9 cellular contexts compared by ENCODE assay signal in the genomic region with DNA sequence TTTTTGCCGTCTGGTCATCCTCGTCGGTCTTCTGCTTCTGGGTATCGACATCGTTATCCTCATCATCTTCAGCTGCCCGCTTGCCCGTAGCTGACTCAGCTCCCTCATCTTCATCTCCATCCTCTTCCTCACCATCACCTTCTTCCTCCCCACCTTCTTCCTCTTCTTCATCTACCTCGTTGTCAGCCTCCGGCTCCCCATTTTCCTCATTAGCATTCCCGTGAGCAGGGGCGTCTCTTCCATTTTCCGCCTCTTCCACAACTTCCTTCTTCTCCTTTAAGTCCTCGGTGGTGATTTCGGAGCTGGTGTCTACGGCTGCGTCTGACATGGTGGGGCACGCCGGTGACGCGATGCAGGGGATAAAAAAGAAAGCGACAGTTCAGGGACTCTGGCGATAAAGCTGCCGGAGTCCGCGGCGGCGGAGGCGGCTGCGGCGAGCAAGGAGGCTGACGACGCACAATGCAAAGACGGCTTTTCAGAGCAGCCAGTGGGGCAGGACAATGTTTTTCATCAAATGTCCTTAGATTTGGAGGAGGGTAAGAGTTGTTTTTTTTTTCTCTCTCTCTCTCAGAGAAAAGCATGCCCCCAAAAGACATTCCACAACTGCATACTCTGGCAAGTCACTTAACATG. TPM values are rescaled to one million over a fixed set of nuclear protein-coding genes. Genes with fewer than 3 reads are reported as not detected.
DNase-seq lines count a peak whose midpoint lies in the region; ATAC-seq and TF ChIP-seq lines count a peak whose summit lies in the region.
"Not testable (repeated sequence)": the region's sequence is repeated elsewhere in the genome, so short reads cannot be mapped to it uniquely, and the experiment has no call there.
"Had no signal": no experiment of that assay in that cellular context is flagged by ENCODE, and none has a peak within 500 bp of the region (broad histone marks: within the 10 kb centered on the region; RNA-seq: fewer than 3 reads in every experiment).

No MANE protein-coding gene starts in this region.

- not testable (repeated sequence) for H3K9me3 ChIP-seq in effector memory CD4-positive, alpha-beta T cell (ENCODE audit: control insufficient read depth, low read length); left lung

- not testable (repeated sequence) for ATAC-seq in left lung
- peak; percentile 42 for ATAC-seq in sciatic nerve

- H3K36me3 ChIP-seq in effector memory CD4-positive, alpha-beta T cell (ENCODE audit: control insufficient read depth, insufficient read depth, low read length); left lung: not testable (repeated sequence)

- H3K36me3 Mint-ChIP-seq in IgD-negative memory B cell; activated CD4-positive, alpha-beta T cell treated with anti-CD3 and anti-CD28 coated beads, Interleukin-2, amount 10 ng/mL, durations not matched to agents 24 days and 14 days (ENCODE audit: low read depth); activated naive CD4-positive, alpha-beta T cell treated with anti-CD3 and anti-CD28 coated beads for 36 hours (ENCODE audit: low read depth): not testable (repeated sequence)

- not testable (repeated sequence) for H3K4me1 ChIP-seq in effector memory CD4-positive, alpha-beta T cell (ENCODE audit: control insufficient read depth, insufficient read depth, low read length, poor library complexity, severe bottlenecking); left lung

- not testable (repeated sequence) for H3K27me3 ChIP-seq in effector memory CD4-positive, alpha-beta T cell (replicated peaks; ENCODE audit: control insufficient read depth, insufficient read depth, low read length, poor library complexity, severe bottlenecking)
- peaks cover 0 to 11% of the 10 kb centered on the region in 2 donors for H3K27me3 ChIP-seq in left lung

- DNase-seq in AG04449 (ENCODE audit: low read depth, low spot score); left lung; sciatic nerve (ENCODE audit: low spot score): not testable (repeated sequence)
- peak; percentile 75 for DNase-seq in activated CD4-positive, alpha-beta T cell treated with anti-CD3 and anti-CD28 coated beads, Interleukin-2, amount 10 ng/mL, durations not matched to agents 24 days and 14 days
- DNase-seq in activated naive CD4-positive, alpha-beta T cell treated with anti-CD3 and anti-CD28 coated beads for 36 hours: peak; percentile 31
- peak; percentile 12 to 17 (median 16) for DNase-seq in effector memory CD4-positive, alpha-beta T cell
- peak; percentile 14 for DNase-seq in stimulated activated CD8-positive, alpha-beta memory T cell treated with anti-CD3 and anti-CD28 coated beads, Interleukin-4, amount 100 ng/mL, for 24 hours (ENCODE audit: low read depth)

- H3K4me3 Mint-ChIP-seq in IgD-negative memory B cell: peak overlapping the region; percentile 63 to 94 (median 85)
- peak overlapping the region; percentile 86 for H3K4me3 Mint-ChIP-seq in activated CD4-positive, alpha-beta T cell treated with anti-CD3 and anti-CD28 coated beads, Interleukin-2, amount 10 ng/mL, durations not matched to agents 24 days and 14 days
- peak overlapping the region; percentile 72 for H3K4me3 Mint-ChIP-seq in activated naive CD4-positive, alpha-beta T cell treated with anti-CD3 and anti-CD28 coated beads for 36 hours

- not testable (repeated sequence) for H3K27me3 Mint-ChIP-seq in IgD-negative memory B cell
- H3K27me3 Mint-ChIP-seq in activated CD4-positive, alpha-beta T cell treated with anti-CD3 and anti-CD28 coated beads, Interleukin-2, amount 10 ng/mL, durations not matched to agents 24 days and 14 days: peaks cover 26% of the 10 kb centered on the region
- peaks cover 16% of the 10 kb centered on the region for H3K27me3 Mint-ChIP-seq in activated naive CD4-positive, alpha-beta T cell treated with anti-CD3 and anti-CD28 coated beads for 36 hours (ENCODE audit: low read depth)

- H3K27ac Mint-ChIP-seq in IgD-negative memory B cell: peak overlapping the region in 2 of 3 donors; percentile 19 to 74
- peak overlapping the region; percentile 68 for H3K27ac Mint-ChIP-seq in activated CD4-positive, alpha-beta T cell treated with anti-CD3 and anti-CD28 coated beads, Interleukin-2, amount 10 ng/mL, durations not matched to agents 24 days and 14 days
- H3K27ac Mint-ChIP-seq in activated naive CD4-positive, alpha-beta T cell treated with anti-CD3 and anti-CD28 coated beads for 36 hours: peak overlapping the region; percentile 22

- intact Hi-C loops in activated CD4-positive, alpha-beta T cell treated with anti-CD3 and anti-CD28 coated beads, Interleukin-2, amount 10 ng/mL, durations not matched to agents 24 days and 14 days (cut with micrococcal nuclease): loop anchor here (10.0 kb wide), 3 partner anchors 405 to 595 kb away; a partner anchor contains a TSS
- intact Hi-C loops in activated naive CD4-positive, alpha-beta T cell treated with anti-CD3 and anti-CD28 coated beads for 36 hours (cut with micrococcal nuclease): loop anchor here (5.0 to 10.0 kb wide), 3 partner anchors 385 to 702 kb away; no protein-coding TSS in a partner anchor
- intact Hi-C loops in left lung (cut with DNase I); sciatic nerve (cut with DNase I): not testable (repeated sequence)

- H3K4me3 ChIP-seq in AG04449 (ENCODE audit: low read depth, low read length) (peak overlapping the region; percentile 29), left lung (peak overlapping the region; percentile 14 to 27)
- peak overlapping the region; percentile 32 for H3K4me3 ChIP-seq in effector memory CD4-positive, alpha-beta T cell (ENCODE audit: insufficient read depth, low read depth, low read length, poor library complexity, severe bottlenecking)

- H3K4me1 Mint-ChIP-seq in IgD-negative memory B cell: not testable (repeated sequence)
- H3K4me1 Mint-ChIP-seq in activated CD4-positive, alpha-beta T cell treated with anti-CD3 and anti-CD28 coated beads, Interleukin-2, amount 10 ng/mL, durations not matched to agents 24 days and 14 days: peaks cover 14% of the 10 kb centered on the region
- H3K4me1 Mint-ChIP-seq in activated naive CD4-positive, alpha-beta T cell treated with anti-CD3 and anti-CD28 coated beads for 36 hours (ENCODE audit: low read depth): peaks cover 34% of the 10 kb centered on the region

- CTCF ChIA-PET in AG04449 (lab: Yijun Ruan, JAX); activated naive CD4-positive, alpha-beta T cell treated with anti-CD3 and anti-CD28 coated beads for 36 hours (lab: Charles Lee): not testable (repeated sequence)

- H3K9me3 Mint-ChIP-seq in IgD-negative memory B cell; activated CD4-positive, alpha-beta T cell treated with anti-CD3 and anti-CD28 coated beads, Interleukin-2, amount 10 ng/mL, durations not matched to agents 24 days and 14 days; activated naive CD4-positive, alpha-beta T cell treated with anti-CD3 and anti-CD28 coated beads for 36 hours: not testable (repeated sequence)

- POLR2A ChIA-PET in AG04449 (lab: Yijun Ruan, JAX): not testable (repeated sequence)

- H3K27ac ChIP-seq in effector memory CD4-positive, alpha-beta T cell (ENCODE audit: insufficient read depth, low read length, poor library complexity, severe bottlenecking): not testable (repeated sequence)
- H3K27ac ChIP-seq in left lung: peak overlapping the region in 1 of 2 donors; percentile 38

- TF ChIP-seq CTCF in AG04449 (IDR thresholded peaks at IDR 0.05; ENCODE audit: insufficient read depth, low read length, missing control alignments); left lung (IDR thresholded peaks at IDR 0.05): not testable (repeated sequence)

RNA-seq across cellular contexts. Expression of a gene that starts 31.9 kb away (rescaled TPM):
- polyA plus RNA-seq in IgD-negative memory B cell: not detected
- total RNA-seq in activated CD4-positive, alpha-beta T cell treated with anti-CD3 and anti-CD28 coated beads, Interleukin-2, amount 10 ng/mL, durations not matched to agents 24 days and 14 days: not detected in 2 replicates
- total RNA-seq in activated naive CD4-positive, alpha-beta T cell treated with anti-CD3 and anti-CD28 coated beads for 36 hours: not detected
- 1 to 10 TPM in 1 of 2 donors, under 1 TPM in 1; 0.38 to 1.4 TPM for total RNA-seq in left lung
- total RNA-seq in sciatic nerve: 0.80 TPM
- total RNA-seq: foreskin keratinocyte had no signal
- polyA plus RNA-seq: foreskin keratinocyte had no signal
